In the genomic region with DNA sequence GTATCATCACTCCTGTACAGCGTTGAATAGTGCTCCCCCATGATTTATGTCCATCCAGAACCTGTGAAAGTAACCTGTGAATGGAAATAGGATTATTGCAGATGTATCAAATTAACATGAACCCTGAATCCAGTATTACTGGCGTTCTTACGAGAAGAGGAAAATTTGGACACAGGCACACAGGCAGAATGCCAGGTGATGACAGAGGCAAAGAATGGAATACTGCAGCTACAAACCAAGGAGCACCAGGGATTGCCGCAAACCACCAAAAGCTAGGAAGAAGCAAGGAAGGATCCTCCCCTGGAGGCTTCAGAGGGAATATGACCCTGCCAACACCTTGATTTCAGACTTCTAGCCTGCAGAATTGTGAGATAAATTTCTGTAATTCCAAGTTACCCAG, we compare ENCODE assay signal across 13 cellular contexts.
A peak's percentile ranks its signal among the peaks of the same experiment; 100 is the strongest.
DNase-seq lines count a peak whose midpoint lies in the region; ATAC-seq and TF ChIP-seq lines count a peak whose summit lies in the region.
"Had no signal": no experiment of that assay in that cellular context is flagged by ENCODE, and none has a peak within 500 bp of the region (broad histone marks: within the 10 kb centered on the region; RNA-seq: fewer than 3 reads in every experiment).

No MANE protein-coding gene starts in this region.

- no peaks in the 10 kb centered on the region for H3K9me3 ChIP-seq in hepatocyte (ENCODE audit: low read depth)
- H3K9me3 ChIP-seq in tibial nerve = no peaks in the 10 kb centered on the region

- peak; percentile 20 for TF ChIP-seq CTCF in epithelial cell of proximal tubule (conservative IDR thresholded peaks at IDR 0.05; ENCODE audit: low read depth, low read length)
- no peak for TF ChIP-seq CTCF in hepatocyte (IDR thresholded peaks at IDR 0.05; ENCODE audit: poor library complexity)
- no peak for TF ChIP-seq CTCF in tibial nerve (IDR thresholded peaks at IDR 0.05)

- H3K4me3 ChIP-seq in epithelial cell of proximal tubule (ENCODE audit: low read depth, low read length) (no peak overlapping the region), hepatocyte (no peak overlapping the region), tibial nerve (no peak overlapping the region)
- H3K4me3 ChIP-seq: PC-9 had no signal

- peaks cover 17% of the 10 kb centered on the region for H3K4me1 ChIP-seq in hepatocyte (ENCODE audit: insufficient read depth)
- H3K4me1 ChIP-seq in tibial nerve = peaks cover 0 to 14% (median 5%) of the 10 kb centered on the region in 4 donors

- no peak overlapping the region for H3K4me2 ChIP-seq in hepatocyte
- H3K4me2 ChIP-seq: PC-9 had no signal

- H4K20me1 ChIP-seq in hepatocyte (ENCODE audit: insufficient read depth, poor library complexity, severe bottlenecking) = no peaks in the 10 kb centered on the region

- no peaks in the 10 kb centered on the region for H3K9me2 ChIP-seq in hepatocyte (replicated peaks; ENCODE audit: insufficient read depth)

- H3K27me3 ChIP-seq in hepatocyte (no peaks in the 10 kb centered on the region), tibial nerve (no peaks in the 10 kb centered on the region)

- TF ChIP-seq EP300 in tibial nerve (IDR thresholded peaks at IDR 0.05) = peak in 1 of 2 donors; percentile 28

- H3K27ac ChIP-seq in hepatocyte = peak overlapping the region; percentile 74
- no peak overlapping the region for H3K27ac ChIP-seq in tibial nerve
- H3K27ac ChIP-seq: PC-9 had no signal

- WGBS in hepatocyte (ENCODE audit: low lambda C conversion rate, missing lambda C conversion rate) = 90% methylated on average over 4 of the region's 4 CpGs
- WGBS in tibial nerve, 2 donors = 25 to 67% methylated on average over 4 of the region's 4 CpGs

- no peak for TF ChIP-seq POLR2A in tibial nerve (IDR thresholded peaks at IDR 0.05)

- H2AFZ ChIP-seq in hepatocyte = no peak overlapping the region
- H2AFZ ChIP-seq: PC-9 had no signal

- no peak for ATAC-seq in GM21786 (IDR thresholded peaks at IDR 0.05; ENCODE audit: unreplicated experiment)
- ATAC-seq: activated CD4-positive, CD25-positive, alpha-beta regulatory T cell treated with anti-CD3 and anti-CD28 coated beads, Interleukin-2, amount 50 U/mL, for 24 hours had no signal

- no peaks in the 10 kb centered on the region for H3K79me2 ChIP-seq in hepatocyte

- peak; percentile 24 for DNase-seq in NCI-H446 treated with DMSO at 0.1 percent for 48 hours (lab: John Stamatoyannopoulos, UW)
- DNase-seq in epithelial cell of proximal tubule (ENCODE audit: low read depth) = no peak
- no peak for DNase-seq in hepatocyte (ENCODE audit: low spot score)
- DNase-seq in tibial nerve (ENCODE audit: low spot score in 2 of 2) = peak; percentile 65 to 83
- DNase-seq in NK-92 (lab: John Stamatoyannopoulos, UW; ENCODE audit: unreplicated experiment) = no peak
- no peak for DNase-seq in RPMI8226
- DNase-seq: CD4-positive, alpha-beta T cell; foreskin melanocyte; PC-9; stimulated activated CD4-positive, alpha-beta T cell treated with anti-CD3 and anti-CD28 coated beads, Interleukin-2, amount 100 ng/mL, for 24 hours; T-helper 1 cell had no signal

- no peaks in the 10 kb centered on the region for H3K36me3 ChIP-seq in hepatocyte (replicated peaks; ENCODE audit: insufficient read depth, low read depth)
- H3K36me3 ChIP-seq in tibial nerve = no peaks in the 10 kb centered on the region

Comparison
In these comparisons a context has a peak if more than half of its experiments do, and no peak if none do; other contexts are left out.
1. DNase-seq: peak in NCI-H446 treated with DMSO at 0.1 percent for 48 hours (single experiment) and tibial nerve (2 of 2); none in epithelial cell of proximal tubule (single experiment), hepatocyte (single experiment), NK-92 (single experiment) and RPMI8226 (single experiment).